In genomic region chr3:157115069-157116006, GRCh38 we compare ENCODE assay signal across 14 cellular contexts. TPM values are rescaled to one million over a fixed set of nuclear protein-coding genes. Genes with fewer than 3 reads are reported as not detected.
DNase-seq lines count a peak whose midpoint lies in the region; ATAC-seq, FAIRE-seq and TF ChIP-seq lines count a peak whose summit lies in the region.
"Had no signal": no experiment of that assay in that cellular context is flagged by ENCODE, and none has a peak within 500 bp of the region (broad histone marks: within the 10 kb centered on the region; RNA-seq: fewer than 3 reads in every experiment).

No MANE protein-coding gene starts in this region.

- H3K4me2 ChIP-seq in Karpas-422 (ENCODE audit: low read depth, low read length, poor library complexity, severe bottlenecking) (no peak overlapping the region), K562 (ENCODE audit: insufficient read depth, low read length) (peak overlapping the region; percentile 72), keratinocyte (ENCODE audit: control insufficient read depth, extremely low read depth, insufficient read depth, low read depth, low read length) (no peak overlapping the region)

- in situ Hi-C loops in K562 (cut with MboI), result no loop called here
- in situ Hi-C loops in gastrocnemius medialis (cut with MboI; ENCODE audit: low sequenced_read_pairs in 4 of 4), result no loop called here

- TF ChIP-seq CTCF in K562 (IDR thresholded peaks at IDR 0.05 in 2 of 3, conservative IDR thresholded peaks at IDR 0.05 in 1 of 3; ENCODE audit: insufficient read depth in 2 of 3, low read depth in 1 of 3, low read length in 3 of 3) (no peak), keratinocyte (optimal IDR thresholded peaks at IDR 0.05 in 1 of 3, IDR thresholded peaks at IDR 0.05 in 1 of 3, conservative IDR thresholded peaks at IDR 0.05 in 1 of 3; ENCODE audit: extremely low read depth in 1 of 3, insufficient read depth in 2 of 3, low read length in 3 of 3) (no peak), gastrocnemius medialis (IDR thresholded peaks at IDR 0.05 in 4 of 5, conservative IDR thresholded peaks at IDR 0.05 in 1 of 5) (no peak), CD14-positive monocyte (IDR thresholded peaks at IDR 0.05) (no peak)

- POLR2A ChIA-PET in K562 (lab: Yijun Ruan, JAX), result interaction anchor here (0.6 to 3.8 kb wide), 9 partner anchors 8 to 430 kb away, joined by 3 to 23 read pairs (median 4); no protein-coding TSS in a partner anchor

- H4K20me1 ChIP-seq in Karpas-422 (ENCODE audit: insufficient read depth, low read depth, low read length) (no peaks in the 10 kb centered on the region), K562 (replicated peaks; ENCODE audit: control insufficient read depth, insufficient read depth, low read length) (no peaks in the 10 kb centered on the region), keratinocyte (ENCODE audit: control insufficient read depth, extremely low read depth, insufficient read depth, low read length) (no peaks in the 10 kb centered on the region)

- no peak overlapping the region for H3K4me3 Mint-ChIP-seq in CD14-positive monocyte
- H3K4me3 Mint-ChIP-seq: activated CD8-positive, alpha-beta T cell treated with anti-CD3 and anti-CD28 coated beads for 36 hours; activated naive CD4-positive, alpha-beta T cell treated with anti-CD3 and anti-CD28 coated beads, Interleukin-2, amount 50 U/mL, for 24 hours; memory B cell had no signal

- H3K79me2 ChIP-seq in Karpas-422 (ENCODE audit: low read length) (no peaks in the 10 kb centered on the region), K562 (ENCODE audit: control insufficient read depth, insufficient read depth, low read length) (no peaks in the 10 kb centered on the region), keratinocyte (ENCODE audit: control insufficient read depth, insufficient read depth, low read length) (no peaks in the 10 kb centered on the region)

- CTCF ChIA-PET in K562 (lab: Yijun Ruan, JAX; ENCODE audit: low intra/inter-chr PET ratio), result no interaction called here

- TF ChIP-seq EP300 in K562 (IDR thresholded peaks at IDR 0.05; ENCODE audit: low read length), result peak; percentile 88

- no TSS peak for BruUV-seq in K562 (replicated peaks; lab: Mats Ljungman, UMichigan)

- no peak overlapping the region for H3K9ac ChIP-seq in Karpas-422 (ENCODE audit: low read length)
- peak overlapping the region; percentile 27 to 31; a peak in 3 of 4 replicates for H3K9ac ChIP-seq in K562 (ENCODE audit: insufficient read depth in 1 of 2, low read depth in 2 of 2, low read length in 2 of 2)
- H3K9ac ChIP-seq in keratinocyte (ENCODE audit: control insufficient read depth, extremely low read depth, insufficient read depth, low read length), result no peak overlapping the region

- peaks cover 0 to 8% (median 0%) of the 10 kb centered on the region in 7 donors for H3K9me3 Mint-ChIP-seq in CD14-positive monocyte
- H3K9me3 Mint-ChIP-seq: activated CD8-positive, alpha-beta T cell treated with anti-CD3 and anti-CD28 coated beads for 36 hours; activated naive CD4-positive, alpha-beta T cell treated with anti-CD3 and anti-CD28 coated beads, Interleukin-2, amount 50 U/mL, for 24 hours; memory B cell had no signal

- no peaks in the 10 kb centered on the region for H3K9me2 ChIP-seq in Karpas-422 (replicated peaks; ENCODE audit: insufficient read depth, low read length)

- H3K9me3 ChIP-seq in Karpas-422 (ENCODE audit: low read length), result no peaks in the 10 kb centered on the region
- peaks cover 5% of the 10 kb centered on the region; the same call in 1 of the 2 replicates for H3K9me3 ChIP-seq in K562 (replicated peaks; ENCODE audit: control insufficient read depth, insufficient read depth, low read depth, low read length)
- H3K9me3 ChIP-seq in keratinocyte (ENCODE audit: control insufficient read depth, low read depth, low read length), result no peaks in the 10 kb centered on the region
- no peaks in the 10 kb centered on the region for H3K9me3 ChIP-seq in gastrocnemius medialis

- H3K9me1 ChIP-seq in K562 (ENCODE audit: control insufficient read depth, insufficient read depth, low read length) (no peaks in the 10 kb centered on the region), keratinocyte (ENCODE audit: control insufficient read depth, extremely low read depth, insufficient read depth, low read length) (no peaks in the 10 kb centered on the region)

- peak; percentile 49 for ATAC-seq in K562
- peak; percentile 83 to 90 for ATAC-seq in gastrocnemius medialis
- ATAC-seq: activated CD8-positive, alpha-beta T cell treated with anti-CD3 and anti-CD28 coated beads for 36 hours had no signal

- peak overlapping the region; percentile 78; the same call in 1 of the 2 replicates for H2AFZ ChIP-seq in Karpas-422 (ENCODE audit: low read length)
- H2AFZ ChIP-seq in K562 (ENCODE audit: low read depth, low read length), result peak overlapping the region; percentile 92
- no peak overlapping the region for H2AFZ ChIP-seq in keratinocyte (ENCODE audit: control insufficient read depth, low read length)

- H3K27me3 Mint-ChIP-seq in CD14-positive monocyte (ENCODE audit: low read depth in 3 of 3), result peaks cover 9 to 14% (median 13%) of the 10 kb centered on the region in 3 donors
- H3K27me3 Mint-ChIP-seq: activated CD8-positive, alpha-beta T cell treated with anti-CD3 and anti-CD28 coated beads for 36 hours; activated naive CD4-positive, alpha-beta T cell treated with anti-CD3 and anti-CD28 coated beads, Interleukin-2, amount 50 U/mL, for 24 hours had no signal

- H3K36me3 ChIP-seq in Karpas-422 (ENCODE audit: insufficient read depth, low read length) (no peaks in the 10 kb centered on the region), K562 (ENCODE audit: control insufficient read depth, insufficient read depth, low read length) (no peaks in the 10 kb centered on the region), keratinocyte (ENCODE audit: control insufficient read depth in 2 of 2, extremely low read depth in 1 of 2, insufficient read depth in 2 of 2, low read length in 2 of 2) (no peaks in the 10 kb centered on the region), gastrocnemius medialis (no peaks in the 10 kb centered on the region)

- no peaks in the 10 kb centered on the region for H3K4me1 Mint-ChIP-seq in CD14-positive monocyte
- H3K4me1 Mint-ChIP-seq: memory B cell had no signal

- TF ChIP-seq RAD21 in K562 (CRISPR knock-in tag; conservative IDR thresholded peaks at IDR 0.05 in 1 of 2, IDR thresholded peaks at IDR 0.05 in 1 of 2), result peak; percentile 22 to 26; a peak in 2 of 4 replicates

- H3K4me1 ChIP-seq in Karpas-422 (ENCODE audit: low read length), result no peaks in the 10 kb centered on the region
- peaks cover 36 to 86% of the 10 kb centered on the region in 2 experiments for H3K4me1 ChIP-seq in K562 (replicated peaks in 1 of 2; ENCODE audit: control insufficient read depth in 2 of 2, insufficient read depth in 2 of 2, low read length in 2 of 2)
- H3K4me1 ChIP-seq in keratinocyte (ENCODE audit: control insufficient read depth, extremely low read depth, insufficient read depth, low read length), result peaks cover 18% of the 10 kb centered on the region
- peaks cover 14 to 18% of the 10 kb centered on the region in 2 donors for H3K4me1 ChIP-seq in gastrocnemius medialis

- FAIRE-seq in K562 (lab: Jason Lieb, UNC) (peak; percentile 92), keratinocyte (lab: Jason Lieb, UNC) (peak; percentile 78)

- dilution Hi-C loops in keratinocyte (cut with MboI; ENCODE audit: extremely low pct_ligation_motif_present, low sequenced_read_pairs), result no loop called here

- no peak for DNase-seq in Karpas-422
- peak; percentile 29 to 85 (median 50) for DNase-seq in K562 (ENCODE audit: extremely low read depth in 1 of 4, low spot score in 3 of 4)
- no peak for DNase-seq in keratinocyte (ENCODE audit: low read depth, low spot score)
- peak in 1 of 2 donors; percentile 16 for DNase-seq in gastrocnemius medialis
- DNase-seq in CD14-positive monocyte (ENCODE audit: low spot score), result no peak
- DNase-seq in DMS53 treated with DMSO at 0.1 percent for 48 hours (lab: John Stamatoyannopoulos, UW; ENCODE audit: unreplicated experiment), result no peak
- DNase-seq in GM19240 (ENCODE audit: insufficient read length, low spot score), result no peak
- DNase-seq in amygdala (lab: John Stamatoyannopoulos, UW), result no peak
- DNase-seq: activated CD8-positive, alpha-beta T cell treated with anti-CD3 and anti-CD28 coated beads for 36 hours; glutamatergic neuron; NCI-H187; retina had no signal

- H3K27ac ChIP-seq in Karpas-422 (ENCODE audit: low read length) (no peak overlapping the region), K562 (ENCODE audit: extremely low read depth, low read depth, low read length) (peak overlapping the region; percentile 78), keratinocyte (ENCODE audit: control insufficient read depth, insufficient read depth, low read length) (no peak overlapping the region), gastrocnemius medialis (peak overlapping the region; percentile 68 to 79 (median 76))

- peak; percentile 58 for TF ChIP-seq POLR2A in K562 (conservative IDR thresholded peaks at IDR 0.05)
- TF ChIP-seq POLR2A in gastrocnemius medialis (IDR thresholded peaks at IDR 0.05), result no peak

- no peaks in the 10 kb centered on the region for H3K36me3 Mint-ChIP-seq in CD14-positive monocyte
- H3K36me3 Mint-ChIP-seq: activated naive CD4-positive, alpha-beta T cell treated with anti-CD3 and anti-CD28 coated beads, Interleukin-2, amount 50 U/mL, for 24 hours; memory B cell had no signal

- intact Hi-C loops in K562 (cut with micrococcal nuclease) (loop anchor here (2.0 kb wide), 2 partner anchors 15 to 27 kb away; no protein-coding TSS in a partner anchor), gastrocnemius medialis (cut with DNase I; ENCODE audit: low total_unique reads) (no loop called here), CD14-positive monocyte (cut with micrococcal nuclease) (no loop called here)

- H3K27me3 ChIP-seq in Karpas-422 (ENCODE audit: low read length) (no peaks in the 10 kb centered on the region), K562 (ENCODE audit: control insufficient read depth in 2 of 2, insufficient read depth in 2 of 2, low read length in 2 of 2) (no peaks in the 10 kb centered on the region), keratinocyte (ENCODE audit: control insufficient read depth, extremely low read depth, insufficient read depth, low read length) (no peaks in the 10 kb centered on the region), gastrocnemius medialis (no peaks in the 10 kb centered on the region)

- H3K27ac Mint-ChIP-seq in CD14-positive monocyte, result no peak overlapping the region
- H3K27ac Mint-ChIP-seq: activated CD8-positive, alpha-beta T cell treated with anti-CD3 and anti-CD28 coated beads for 36 hours; activated naive CD4-positive, alpha-beta T cell treated with anti-CD3 and anti-CD28 coated beads, Interleukin-2, amount 50 U/mL, for 24 hours; memory B cell had no signal

- 5% methylated on average over 10 of the region's 10 CpGs for WGBS in K562 (ENCODE audit: insufficient coverage, low coverage, missing lambda C conversion rate)

- H3K4me3 ChIP-seq in Karpas-422 (ENCODE audit: low read length), result no peak overlapping the region
- no peak overlapping the region for H3K4me3 ChIP-seq in K562
- no peak overlapping the region for H3K4me3 ChIP-seq in keratinocyte (ENCODE audit: control insufficient read depth in 2 of 3, extremely low read depth in 1 of 3, insufficient read depth in 2 of 3, low read depth in 1 of 3, low read length in 3 of 3)
- no peak overlapping the region for H3K4me3 ChIP-seq in gastrocnemius medialis

RNA-seq across cellular contexts. Expression of gene CCNL1, which starts 44.6 kb away (rescaled TPM):
- 174 and 221 TPM in 2 replicates for total RNA-seq in Karpas-422 (2014; rRNA removed; shearing (Covaris generic); ENCODE audit: low replicate concordance)
- 412 and 933 TPM in 2 replicates for total RNA-seq in K562 (2011; cell fraction: chromatin; rRNA removed; ENCODE audit: low replicate concordance)
- total RNA-seq in K562 (2011; cell fraction: nucleolus; rRNA removed), result 305 and 368 TPM in 2 replicates
- 399 and 401 TPM in 2 replicates for total RNA-seq in K562 (2011; cell fraction: nucleoplasm; rRNA removed)
- 132 and 172 TPM in 2 replicates for total RNA-seq in K562 (2014; rRNA removed)
- 124 and 133 TPM in 2 replicates for total RNA-seq in K562 (2014; rRNA removed; fragmentation: Illumina TruSeq; extraction: Trizol)
- 153 and 161 TPM in 2 replicates for total RNA-seq in K562 (2015; rRNA removed; fragmentation: Illumina TruSeq; extraction: Trizol)
- 112 and 126 TPM in 2 replicates for total RNA-seq in K562 (2021)
- polyA plus RNA-seq in K562 (2011; rRNA removed), result 186 and 201 TPM in 2 replicates
- 57.8 and 58.8 TPM in 2 replicates for polyA plus RNA-seq in K562 (2011; cell fraction: cytosol; rRNA removed)
- 1,501 and 1,632 TPM in 2 replicates for polyA plus RNA-seq in K562 (2011; cell fraction: nucleus; rRNA removed)
- 70.5 and 112 TPM in 2 replicates for polyA plus RNA-seq in K562 (2012)
- 77.7 and 107 TPM in 2 replicates for polyA plus RNA-seq in K562 (2014; fragmentation: Illumina TruSeq; extraction: Trizol)
- polyA plus RNA-seq in K562 (2014; fragmentation: Nextera tagmentation; extraction: Ambion mirVana), result 10 to 100 TPM; 16.1 to 32.4 TPM
- polyA plus RNA-seq in K562 (2014; rRNA removed), result 134 and 154 TPM in 2 replicates
- 210 and 248 TPM in 2 replicates for polyA minus RNA-seq in K562 (2011; rRNA and poly(A)+ RNA removed)
- 78.9 and 112 TPM in 2 replicates for polyA minus RNA-seq in K562 (2011; cell fraction: cytosol; rRNA and poly(A)+ RNA removed)
- 962 and 1,250 TPM in 2 replicates for polyA minus RNA-seq in K562 (2011; cell fraction: nucleus; rRNA and poly(A)+ RNA removed)
- 59.1 to 136 TPM (median 118 TPM) in 3 replicates for polyA plus RNA-seq in keratinocyte
- 698 TPM for polyA plus RNA-seq in keratinocyte (2011; ENCODE audit: low read depth)
- 11.9 and 23.3 TPM in 2 replicates for polyA plus RNA-seq in keratinocyte (2011; cell fraction: cytosol; rRNA removed)
- 262 and 357 TPM in 2 replicates for polyA plus RNA-seq in keratinocyte (2011; cell fraction: nucleus; rRNA removed)
- polyA plus RNA-seq in keratinocyte (2012; ENCODE audit: low replicate concordance), result 33.1 and 117 TPM in 2 replicates
- polyA minus RNA-seq in keratinocyte, result 27.8 to 153 TPM (median 85.5 TPM) in 3 replicates
- 33.8 TPM for polyA minus RNA-seq in keratinocyte (2011; cell fraction: cytosol; rRNA and poly(A)+ RNA removed)
- polyA minus RNA-seq in keratinocyte (2011; cell fraction: nucleus; rRNA and poly(A)+ RNA removed), result 279 and 325 TPM in 2 replicates
- 100 to 1,000 TPM in 1 of 4 donors, 10 to 100 TPM in 3; 34.3 to 110 (median 41.3) TPM for total RNA-seq in gastrocnemius medialis
- 10 to 100 TPM; 32.0 to 42.3 TPM for polyA plus RNA-seq in CD14-positive monocyte

Comparison
In these comparisons a context has a peak if more than half of its experiments do, and no peak if none do; other contexts are left out.
1. DNase-seq: peak in K562 (4 of 4); none in Karpas-422 (single experiment), keratinocyte (single experiment), CD14-positive monocyte (single experiment), DMS53 treated with DMSO at 0.1 percent for 48 hours (single experiment), GM19240 (single experiment) and amygdala (0 of 56).
2. H3K27ac ChIP-seq: peak in K562 (single experiment) and gastrocnemius medialis (4 of 4); none in Karpas-422 (single experiment) and keratinocyte (single experiment).
3. H3K9ac ChIP-seq: peak in K562 (2 of 2); none in Karpas-422 (single experiment) and keratinocyte (single experiment).